ENCODE assay signal across 8 cellular contexts in genomic region chr6:35496851-35497570, GRCh38. TPM values are rescaled to one million over a fixed set of nuclear protein-coding genes. Genes with fewer than 3 reads are reported as not detected.
DNase-seq lines count a peak whose midpoint lies in the region; ATAC-seq and TF ChIP-seq lines count a peak whose summit lies in the region.

TSS of gene TEAD3 (minus strand) at chr6:35497079.

- ATAC-seq in HG02642 (IDR thresholded peaks at IDR 0.05; ENCODE audit: poor library complexity, unreplicated experiment) (peak; percentile 37), T-helper 17 cell (peak; percentile 74), body of pancreas (peak; percentile 77), GM21825 (IDR thresholded peaks at IDR 0.05; ENCODE audit: unreplicated experiment) (no peak), HG03108 (IDR thresholded peaks at IDR 0.05; ENCODE audit: unreplicated experiment) (no peak)

- H3K36me3 Mint-ChIP-seq in T-helper 17 cell (ENCODE audit: low read depth) = no peaks in the 10 kb centered on the region

- H3K4me1 Mint-ChIP-seq in T-helper 17 cell = peaks cover 25% of the 10 kb centered on the region

- H3K27ac ChIP-seq in body of pancreas (peak within 1 kb of the TSS; percentile 55 to 89 (median 76)), spleen (peak within 1 kb of the TSS; percentile 55 to 86 (median 84))

- H3K4me3 ChIP-seq in body of pancreas (peak within 1 kb of the TSS; percentile 76 to 100), spleen (peak within 1 kb of the TSS; percentile 48 to 86 (median 68))

- H3K36me3 ChIP-seq in body of pancreas (replicated peaks in 1 of 2; ENCODE audit: insufficient read depth in 1 of 2, low read depth in 2 of 2) (no peaks in the 10 kb centered on the region), spleen (no peaks in the 10 kb centered on the region)

- TF ChIP-seq CTCF in body of pancreas (IDR thresholded peaks at IDR 0.05) = peak in 1 of 7 experiments; percentile 3
- no peak for TF ChIP-seq CTCF in spleen (IDR thresholded peaks at IDR 0.05 in 8 of 11, conservative IDR thresholded peaks at IDR 0.05 in 3 of 11)

- no peak within 1 kb of the TSS for H3K27ac Mint-ChIP-seq in T-helper 17 cell

- peak; percentile 96 for DNase-seq in D341Med (ENCODE audit: low spot score)
- peak; percentile 18 to 54 (median 54) for DNase-seq in T-helper 17 cell
- peak; percentile 41 to 66 (median 57) for DNase-seq in body of pancreas
- DNase-seq in iPS-NIHi11 (ENCODE audit: low spot score) = peak; percentile 96
- peak; percentile 84 for DNase-seq in spleen

- intact Hi-C loops in body of pancreas (cut with DNase I) = no loop called here
- intact Hi-C loops in spleen (cut with DNase I; ENCODE audit: low total_unique reads) = no loop called here

- H3K27me3 Mint-ChIP-seq in T-helper 17 cell = peaks cover 31% of the 10 kb centered on the region

- H3K4me1 ChIP-seq in body of pancreas (peaks cover 38% of the 10 kb centered on the region), spleen (peaks cover 5 to 65% (median 39%) of the 10 kb centered on the region in 6 donors)

- H3K9me3 ChIP-seq in T-helper 17 cell (ENCODE audit: control insufficient read depth, low read length, poor library complexity, severe bottlenecking) = no peaks in the 10 kb centered on the region
- H3K9me3 ChIP-seq in body of pancreas = no peaks in the 10 kb centered on the region
- no peaks in the 10 kb centered on the region for H3K9me3 ChIP-seq in spleen

- peak within 1 kb of the TSS; percentile 86 for H3K4me3 Mint-ChIP-seq in T-helper 17 cell

- TF ChIP-seq POLR2A in body of pancreas (IDR thresholded peaks at IDR 0.05) (no peak), spleen (IDR thresholded peaks at IDR 0.05) (no peak)

- WGBS in body of pancreas, 2 donors = 0 to 3% methylated on average over 12 to 65 of the region's 98 CpGs
- WGBS in spleen, 5 donors = 0 to 1% (median 1%) methylated on average over 6 to 92 of the region's 98 CpGs

- no peaks in the 10 kb centered on the region for H3K27me3 ChIP-seq in body of pancreas
- peaks cover 0 to 88% (median 25%) of the 10 kb centered on the region in 7 donors for H3K27me3 ChIP-seq in spleen (replicated peaks in 1 of 7)

RNA-seq across cellular contexts. Expression of gene TEAD3, which starts in this region (rescaled TPM):
- total RNA-seq in T-helper 17 cell (under 1 TPM in 1 of 2 donors, not detected in 1; 0.12 TPM), body of pancreas (1 to 10 TPM; 6.5 to 8.9 TPM), spleen (10 to 100 TPM in 3 of 7 donors, 1 to 10 TPM in 4; 2.8 to 15.2 (median 9.3) TPM)
- polyA plus RNA-seq in spleen = 1 to 10 TPM; 2.5 to 4.4 (median 2.9) TPM

Comparison
In these comparisons a context has a peak if more than half of its experiments do, and no peak if none do; other contexts are left out.
1. Peak in DNase-seq and ATAC-seq in T-helper 17 cell; RNA of the gene not detected or under 1 TPM.
2. ATAC-seq: peak in HG02642 (single experiment) and body of pancreas (single experiment); none in GM21825 (single experiment) and HG03108 (single experiment).
3. Peak in every context shown above with its lines, with median percentiles within 50 percentile points of each other: DNase-seq.